ENCODE assay signal across 8 cellular contexts in the genomic region with DNA sequence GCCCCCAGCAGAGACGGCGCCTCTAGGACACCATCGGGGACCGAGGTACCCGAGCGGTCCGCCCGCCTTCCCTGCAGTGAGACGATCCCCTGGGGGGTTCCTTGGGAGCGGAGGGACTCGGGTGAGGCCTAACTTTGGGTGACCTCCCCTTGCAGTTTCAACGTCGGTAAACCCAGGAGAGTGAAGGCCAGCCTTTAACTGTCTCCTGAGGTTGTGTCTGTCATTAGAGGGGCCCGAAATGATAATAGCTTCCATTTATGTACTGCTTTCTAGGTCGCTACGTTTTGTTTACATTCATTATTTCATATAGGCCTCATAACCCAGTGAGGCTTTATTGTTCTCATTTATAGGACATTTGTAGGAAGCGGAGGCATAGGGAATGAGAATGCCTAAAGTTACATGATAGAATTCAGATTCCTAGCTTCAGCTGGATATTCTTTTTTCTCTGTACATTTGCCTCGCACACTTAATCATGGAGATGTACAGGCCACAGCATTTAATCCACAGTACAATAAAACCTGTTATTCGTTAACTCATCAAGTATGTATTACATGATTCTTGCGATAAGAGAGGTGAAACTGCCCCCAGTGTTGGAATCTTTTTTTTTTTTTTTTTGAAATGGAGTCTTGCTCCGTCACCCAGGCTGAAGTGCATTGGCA. TPM values are rescaled to one million over a fixed set of nuclear protein-coding genes. Genes with fewer than 3 reads are reported as not detected.
DNase-seq lines count a peak whose midpoint lies in the region; ATAC-seq and TF ChIP-seq lines count a peak whose summit lies in the region.

No MANE protein-coding gene starts in this region.

- DNase-seq in Caco-2, result no peak
- peak; percentile 74 for DNase-seq in activated CD4-positive, alpha-beta T cell treated with anti-CD3 and anti-CD28 coated beads, Interleukin-2, amount 10 ng/mL, durations not matched to agents 7 days and 5 days
- DNase-seq in psoas muscle, result no peak
- no peak for DNase-seq in GM03348 (ENCODE audit: low spot score)

- WGBS in gastroesophageal sphincter (ENCODE audit: low coverage in 1 of 2), 2 donors, result 20 to 39% methylated on average over 8 to 9 of the region's 21 CpGs
- 19 to 21% (median 21%) methylated on average over 21 of the region's 21 CpGs for WGBS in psoas muscle, 3 donors

- no peaks in the 10 kb centered on the region for H3K4me1 ChIP-seq in Caco-2
- peaks cover 0 to 33% (median 9%) of the 10 kb centered on the region in 3 donors for H3K4me1 ChIP-seq in gastroesophageal sphincter
- H3K4me1 ChIP-seq in psoas muscle, result peaks cover 13% of the 10 kb centered on the region

- peak overlapping the region; percentile 67 for H3K27ac Mint-ChIP-seq in Caco-2 (ENCODE audit: unreplicated experiment)
- H3K27ac Mint-ChIP-seq in activated CD4-positive, alpha-beta T cell treated with anti-CD3 and anti-CD28 coated beads, Interleukin-2, amount 10 ng/mL, durations not matched to agents 7 days and 5 days, result peak overlapping the region; percentile 81

- peak overlapping the region; percentile 82 for H3K4me3 Mint-ChIP-seq in Caco-2 (ENCODE audit: unreplicated experiment)
- peak overlapping the region; percentile 85 for H3K4me3 Mint-ChIP-seq in activated CD4-positive, alpha-beta T cell treated with anti-CD3 and anti-CD28 coated beads, Interleukin-2, amount 10 ng/mL, durations not matched to agents 7 days and 5 days

- H3K27me3 Mint-ChIP-seq in Caco-2 (ENCODE audit: insufficient read depth, unreplicated experiment), result no peaks in the 10 kb centered on the region
- H3K27me3 Mint-ChIP-seq in activated CD4-positive, alpha-beta T cell treated with anti-CD3 and anti-CD28 coated beads, Interleukin-2, amount 10 ng/mL, durations not matched to agents 7 days and 5 days, result no peaks in the 10 kb centered on the region

- peak overlapping the region; percentile 90 to 99 (median 97) for H3K27ac ChIP-seq in gastroesophageal sphincter
- H3K27ac ChIP-seq in psoas muscle, result peak overlapping the region; percentile 88

- no peak for TF ChIP-seq EP300 in gastroesophageal sphincter (IDR thresholded peaks at IDR 0.05)

- no peak for TF ChIP-seq POLR2A in gastroesophageal sphincter (IDR thresholded peaks at IDR 0.05)

- POLR2A ChIA-PET in Caco-2 (lab: Charles Lee), result interaction anchor here (0.6 to 0.7 kb wide), 2 partner anchors 14 to 33 kb away, joined by 5 to 10 read pairs; no protein-coding TSS in a partner anchor
- POLR2A ChIA-PET in activated CD4-positive, alpha-beta T cell treated with anti-CD3 and anti-CD28 coated beads, Interleukin-2, amount 10 ng/mL, durations not matched to agents 7 days and 5 days (lab: Charles Lee), result no interaction called here

- H3K9me3 Mint-ChIP-seq in Caco-2 (ENCODE audit: unreplicated experiment), result no peaks in the 10 kb centered on the region
- H3K9me3 Mint-ChIP-seq in activated CD4-positive, alpha-beta T cell treated with anti-CD3 and anti-CD28 coated beads, Interleukin-2, amount 10 ng/mL, durations not matched to agents 7 days and 5 days, result no peaks in the 10 kb centered on the region

- no peaks in the 10 kb centered on the region for H3K27me3 ChIP-seq in Caco-2 (replicated peaks; ENCODE audit: control insufficient read depth, insufficient read depth, low read length)
- H3K27me3 ChIP-seq in gastroesophageal sphincter, result no peaks in the 10 kb centered on the region
- no peaks in the 10 kb centered on the region for H3K27me3 ChIP-seq in psoas muscle (ENCODE audit: insufficient read depth in 3 of 3, low read length in 2 of 3)

- H3K9me3 ChIP-seq in Caco-2 (no peaks in the 10 kb centered on the region), gastroesophageal sphincter (no peaks in the 10 kb centered on the region), psoas muscle (no peaks in the 10 kb centered on the region)

- peaks cover 62% of the 10 kb centered on the region for H3K36me3 Mint-ChIP-seq in Caco-2 (ENCODE audit: insufficient read depth, unreplicated experiment)
- H3K36me3 Mint-ChIP-seq in activated CD4-positive, alpha-beta T cell treated with anti-CD3 and anti-CD28 coated beads, Interleukin-2, amount 10 ng/mL, durations not matched to agents 7 days and 5 days (ENCODE audit: low read depth), result peaks cover 22% of the 10 kb centered on the region

- TF ChIP-seq CTCF in Caco-2 (IDR thresholded peaks at IDR 0.05; ENCODE audit: insufficient read depth in 1 of 2, low read depth in 1 of 2, low read length in 1 of 2, severe bottlenecking in 1 of 2, unreplicated experiment in 1 of 2) (no peak), gastroesophageal sphincter (IDR thresholded peaks at IDR 0.05) (no peak), psoas muscle (IDR thresholded peaks at IDR 0.05) (no peak)

- H3K4me3 ChIP-seq in Caco-2 (ENCODE audit: low read depth, low read length) (peak overlapping the region; percentile 83), gastroesophageal sphincter (peak overlapping the region; percentile 84 to 87), psoas muscle (peak overlapping the region; percentile 98)

- CTCF ChIA-PET in Caco-2 (lab: Charles Lee), result no interaction called here
- CTCF ChIA-PET in activated CD4-positive, alpha-beta T cell treated with anti-CD3 and anti-CD28 coated beads, Interleukin-2, amount 10 ng/mL, durations not matched to agents 7 days and 5 days (lab: Charles Lee), result interaction anchor here (0.7 kb wide), 2 partner anchors 99 to 139 kb away, joined by 3 to 4 read pairs; no protein-coding TSS in a partner anchor

- H3K4me1 Mint-ChIP-seq in Caco-2 (ENCODE audit: low read depth, unreplicated experiment), result peaks cover 12% of the 10 kb centered on the region
- peaks cover 29% of the 10 kb centered on the region for H3K4me1 Mint-ChIP-seq in activated CD4-positive, alpha-beta T cell treated with anti-CD3 and anti-CD28 coated beads, Interleukin-2, amount 10 ng/mL, durations not matched to agents 7 days and 5 days

- intact Hi-C loops in Caco-2 (cut with micrococcal nuclease; ENCODE audit: unreplicated experiment) (loop anchor here (1.0 to 2.0 kb wide), 3 partner anchors 25 to 75 kb away; a partner anchor contains a TSS), psoas muscle (cut with DNase I) (no loop called here)

- BruUV-seq in Caco-2 (replicated peaks; lab: Mats Ljungman, UMichigan), result TSS peak; percentile 63

- H3K36me3 ChIP-seq in Caco-2 (ENCODE audit: control insufficient read depth, insufficient read depth, low read length) (peaks cover 2% of the 10 kb centered on the region; the same call in 1 of the 2 replicates), gastroesophageal sphincter (peaks cover 0 to 62% of the 10 kb centered on the region in 2 donors), psoas muscle (ENCODE audit: insufficient read depth in 1 of 2, low read depth in 1 of 2) (peaks cover 4 to 62% of the 10 kb centered on the region in 2 donors)

- ATAC-seq in HG03469 (IDR thresholded peaks at IDR 0.05; ENCODE audit: unreplicated experiment), result peak; percentile 50
- ATAC-seq in gastroesophageal sphincter, result no peak
- ATAC-seq in psoas muscle, result no peak
- no peak for ATAC-seq in HG03521 (IDR thresholded peaks at IDR 0.05; ENCODE audit: unreplicated experiment)
- no peak for ATAC-seq in HG02970 (IDR thresholded peaks at IDR 0.05; ENCODE audit: low FRiP score, unreplicated experiment)

RNA-seq across cellular contexts. Expression of a gene that starts 1.0 kb away (rescaled TPM):
- 25.4 and 25.7 TPM in 2 replicates for total RNA-seq in Caco-2 (2022)
- total RNA-seq in activated CD4-positive, alpha-beta T cell treated with anti-CD3 and anti-CD28 coated beads, Interleukin-2, amount 10 ng/mL, durations not matched to agents 7 days and 5 days, result 10 to 100 TPM; 23.2 to 23.9 TPM
- total RNA-seq in gastroesophageal sphincter, result 10 to 100 TPM; 10.8 to 19.6 (median 16.6) TPM
- total RNA-seq in psoas muscle, result 10 to 100 TPM; 21.8 to 52.8 (median 27.2) TPM
- 10 to 100 TPM; 36.4 to 60.2 (median 42.6) TPM for polyA plus RNA-seq in psoas muscle

RNA-seq across cellular contexts. Expression of a gene that starts 21.3 kb away (rescaled TPM):
- total RNA-seq in Caco-2 (2022), result 17.9 and 19.7 TPM in 2 replicates
- total RNA-seq in activated CD4-positive, alpha-beta T cell treated with anti-CD3 and anti-CD28 coated beads, Interleukin-2, amount 10 ng/mL, durations not matched to agents 7 days and 5 days, result 1 to 10 TPM; 8.3 to 9.7 TPM
- total RNA-seq in gastroesophageal sphincter, result 1 to 10 TPM in 3 of 4 donors, under 1 TPM in 1; 0.82 to 2.6 (median 2.1) TPM
- 1 to 10 TPM; 2.1 to 5.2 (median 2.9) TPM for total RNA-seq in psoas muscle
- polyA plus RNA-seq in psoas muscle, result 1 to 10 TPM; 1.9 to 4.7 (median 4.4) TPM

RNA-seq across cellular contexts. Expression of a gene that starts 24.9 kb away (rescaled TPM):
- total RNA-seq in Caco-2 (2022), result 36.6 and 40.6 TPM in 2 replicates
- 10 to 100 TPM; 40.4 to 40.7 TPM for total RNA-seq in activated CD4-positive, alpha-beta T cell treated with anti-CD3 and anti-CD28 coated beads, Interleukin-2, amount 10 ng/mL, durations not matched to agents 7 days and 5 days
- 10 to 100 TPM; 25.8 to 36.2 (median 31.4) TPM for total RNA-seq in gastroesophageal sphincter
- total RNA-seq in psoas muscle, result 10 to 100 TPM; 26.6 to 45.4 (median 35.7) TPM
- 10 to 100 TPM; 32.1 to 70.3 (median 42.7) TPM for polyA plus RNA-seq in psoas muscle

RNA-seq across cellular contexts. Expression of a gene that starts 30.3 kb away (rescaled TPM):
- total RNA-seq in Caco-2 (2022), result 60.0 and 62.6 TPM in 2 replicates
- 10 to 100 TPM; 41.4 to 44.4 TPM for total RNA-seq in activated CD4-positive, alpha-beta T cell treated with anti-CD3 and anti-CD28 coated beads, Interleukin-2, amount 10 ng/mL, durations not matched to agents 7 days and 5 days
- total RNA-seq in gastroesophageal sphincter, result 10 to 100 TPM; 35.0 to 41.2 (median 36.7) TPM
- total RNA-seq in psoas muscle, result 100 to 1,000 TPM; 109 to 184 (median 152) TPM
- polyA plus RNA-seq in psoas muscle, result 100 to 1,000 TPM; 241 to 303 (median 242) TPM

RNA-seq across cellular contexts. Expression of a gene that starts 30.9 kb away (rescaled TPM):
- total RNA-seq in Caco-2 (2022) (91.3 and 95.4 TPM in 2 replicates), gastroesophageal sphincter (10 to 100 TPM; 26.7 to 50.4 (median 37.9) TPM), psoas muscle (10 to 100 TPM; 27.1 to 42.5 (median 31.6) TPM)
- total RNA-seq in activated CD4-positive, alpha-beta T cell treated with anti-CD3 and anti-CD28 coated beads, Interleukin-2, amount 10 ng/mL, durations not matched to agents 7 days and 5 days, result 100 to 1,000 TPM in 1 of 2 experiments, 10 to 100 TPM in 1; 99.1 to 117 TPM
- 10 to 100 TPM in 2 of 3 donors, 1 to 10 TPM in 1; 5.5 to 23.2 (median 10.1) TPM for polyA plus RNA-seq in psoas muscle
